In genomic region chr1:7248402-7248805, GRCh38 we compare ENCODE assay signal across 16 cellular contexts.
DNase-seq lines count a peak whose midpoint lies in the region; ATAC-seq, FAIRE-seq and TF ChIP-seq lines count a peak whose summit lies in the region.
"Had no signal": no experiment of that assay in that cellular context is flagged by ENCODE, and none has a peak within 500 bp of the region (broad histone marks: within the 10 kb centered on the region; RNA-seq: fewer than 3 reads in every experiment).

No MANE protein-coding gene starts in this region.

- TF ChIP-seq CTCF in HepG2 (CRISPR knock-in tag; IDR thresholded peaks at IDR 0.05): no peak
- TF ChIP-seq CTCF in right lobe of liver (IDR thresholded peaks at IDR 0.05): no peak
- no peak for TF ChIP-seq CTCF in dorsolateral prefrontal cortex (IDR thresholded peaks at IDR 0.05 in 54 of 56, conservative IDR thresholded peaks at IDR 0.05 in 2 of 56; ENCODE audit: low read depth in 1 of 56, partially characterized antibody in 56 of 56)
- TF ChIP-seq CTCF in vagina (IDR thresholded peaks at IDR 0.05): no peak
- no peak for TF ChIP-seq CTCF in esophagus squamous epithelium (IDR thresholded peaks at IDR 0.05)

- no peak overlapping the region for H3K23ac ChIP-seq in neuronal stem cell (ENCODE audit: low read depth, low read length, poor library complexity)

- H3K36me3 ChIP-seq in HepG2 (replicated peaks in 1 of 2; ENCODE audit: control insufficient read depth in 1 of 2, insufficient read depth in 2 of 2, low read length in 2 of 2): no peaks in the 10 kb centered on the region
- H3K36me3 ChIP-seq in right lobe of liver: no peaks in the 10 kb centered on the region
- no peaks in the 10 kb centered on the region for H3K36me3 ChIP-seq in neuronal stem cell (replicated peaks in 1 of 2; ENCODE audit: control insufficient read depth in 2 of 2, insufficient read depth in 2 of 2, low read length in 2 of 2)
- no peaks in the 10 kb centered on the region for H3K36me3 ChIP-seq in vagina
- no peaks in the 10 kb centered on the region for H3K36me3 ChIP-seq in esophagus squamous epithelium
- H3K36me3 ChIP-seq: BLaER1 treated with 17β-estradiol and CSF1 and Interleukin-3, amounts not matched to agents 10 nM and 100 nM; HAP-1 had no signal

- H3K4ac ChIP-seq in neuronal stem cell (ENCODE audit: low read length): no peak overlapping the region

- H3K27ac ChIP-seq in HepG2 (ENCODE audit: extremely low read length, insufficient read depth, low read length) (no peak overlapping the region), right lobe of liver (no peak overlapping the region), dorsolateral prefrontal cortex (no peak overlapping the region), neuronal stem cell (replicated peaks; ENCODE audit: low read length) (no peak overlapping the region), vagina (no peak overlapping the region), esophagus squamous epithelium (no peak overlapping the region)
- H3K27ac ChIP-seq: BLaER1 treated with 17β-estradiol and CSF1 and Interleukin-3, amounts not matched to agents 10 nM and 100 nM had no signal

- no peaks in the 10 kb centered on the region for H3K79me2 ChIP-seq in HepG2 (ENCODE audit: insufficient read depth, low read length)

- no peak overlapping the region for H4K91ac ChIP-seq in neuronal stem cell (ENCODE audit: low read depth, low read length, poor library complexity)

- no peak overlapping the region for H3K14ac ChIP-seq in neuronal stem cell (ENCODE audit: low read length)

- in situ Hi-C loops in HepG2 (cut with HindIII; ENCODE audit: extremely low pct_ligation_motif_present, low pct_unique_long_range_greater_than_20kb): no loop called here
- in situ Hi-C loops in G401 (cut with HindIII; ENCODE audit: low sequenced_read_pairs): no loop called here

- peaks cover 2% of the 10 kb centered on the region for H3K79me1 ChIP-seq in neuronal stem cell (ENCODE audit: low read depth, low read length)

- H4K20me1 ChIP-seq in HepG2 (ENCODE audit: insufficient read depth, low read length): no peaks in the 10 kb centered on the region
- H4K20me1 ChIP-seq: BLaER1 treated with 17β-estradiol and CSF1 and Interleukin-3, amounts not matched to agents 10 nM and 100 nM had no signal

- H3K9me3 ChIP-seq in HepG2 (ENCODE audit: low read length) (no peaks in the 10 kb centered on the region), right lobe of liver (no peaks in the 10 kb centered on the region), neuronal stem cell (replicated peaks in 1 of 2; ENCODE audit: control insufficient read depth in 2 of 2, insufficient read depth in 1 of 2, low read depth in 1 of 2, low read length in 2 of 2) (no peaks in the 10 kb centered on the region), vagina (no peaks in the 10 kb centered on the region), esophagus squamous epithelium (no peaks in the 10 kb centered on the region)
- H3K9me3 ChIP-seq: BLaER1 treated with 17β-estradiol and CSF1 and Interleukin-3, amounts not matched to agents 10 nM and 100 nM; HAP-1 had no signal

- BruUV-seq in HepG2 (replicated peaks; lab: Mats Ljungman, UMichigan): no TSS peak

- intact Hi-C loops in HepG2 (cut with micrococcal nuclease; ENCODE audit: unreplicated experiment) (no loop called here), right lobe of liver (cut with DNase I) (no loop called here), dorsolateral prefrontal cortex (cut with DNase I) (no loop called here), vagina (cut with DNase I) (no loop called here), esophagus squamous epithelium (cut with DNase I) (no loop called here)

- DNase-seq in HepG2 (ENCODE audit: low spot score): no peak
- no peak for DNase-seq in right lobe of liver
- no peak for DNase-seq in dorsolateral prefrontal cortex
- no peak for DNase-seq in neuronal stem cell (ENCODE audit: low spot score)
- DNase-seq in vagina (ENCODE audit: extremely low spot score in 2 of 2): peak; percentile 27 to 61
- no peak for DNase-seq in G401 (ENCODE audit: low spot score)
- no peak for DNase-seq in esophagus squamous epithelium (lab: John Stamatoyannopoulos, UW)
- DNase-seq: ACHN; CD4-positive, CD25-positive, alpha-beta regulatory T cell; DMS 273 treated with DMSO at 0.1 percent for 48 hours; GOT3 had no signal

- no peak for TF ChIP-seq POLR2A in HepG2 (IDR thresholded peaks at IDR 0.05; ENCODE audit: insufficient read depth in 1 of 2, low read depth in 2 of 2, low read length in 2 of 2)
- no peak for TF ChIP-seq POLR2A in right lobe of liver (IDR thresholded peaks at IDR 0.05)
- TF ChIP-seq POLR2A in vagina (IDR thresholded peaks at IDR 0.05): no peak
- TF ChIP-seq POLR2A in esophagus squamous epithelium (IDR thresholded peaks at IDR 0.05): no peak

- H3K4me3 ChIP-seq in HepG2 (replicated peaks in 1 of 3; ENCODE audit: insufficient read depth in 1 of 3, low read depth in 2 of 3, low read length in 3 of 3) (no peak overlapping the region), right lobe of liver (no peak overlapping the region), dorsolateral prefrontal cortex (peak overlapping the region in 34 of 59 donors; percentile 4 to 61 (median 35)), neuronal stem cell (ENCODE audit: low read length in 2 of 2) (no peak overlapping the region), vagina (no peak overlapping the region), esophagus squamous epithelium (no peak overlapping the region)
- H3K4me3 ChIP-seq: BLaER1 treated with 17β-estradiol and CSF1 and Interleukin-3, amounts not matched to agents 10 nM and 100 nM; GM12878; HAP-1 had no signal

- H3K4me2 ChIP-seq in HepG2 (ENCODE audit: low read depth, low read length) (no peak overlapping the region), neuronal stem cell (ENCODE audit: insufficient read depth, low read length, poor library complexity, severe bottlenecking) (no peak overlapping the region)
- H3K4me2 ChIP-seq: BLaER1 treated with 17β-estradiol and CSF1 and Interleukin-3, amounts not matched to agents 10 nM and 100 nM had no signal

- TF ChIP-seq RAD21 in HepG2 (CRISPR knock-in tag; IDR thresholded peaks at IDR 0.05): no peak

- FAIRE-seq in HepG2 (lab: Jason Lieb, UNC): no peak
- FAIRE-seq: GM12878, HTR-8/SVneo had no signal

- no peak for ATAC-seq in HepG2
- no peak for ATAC-seq in right lobe of liver
- ATAC-seq in HG03521 (IDR thresholded peaks at IDR 0.05; ENCODE audit: unreplicated experiment): no peak
- ATAC-seq: GM12878 had no signal

- peaks cover 4 to 47% of the 10 kb centered on the region in 2 experiments; a peak in 4 of 5 replicates for H3K27me3 ChIP-seq in HepG2 (ENCODE audit: control insufficient read depth in 1 of 2, insufficient read depth in 2 of 2, low read length in 2 of 2)
- no peaks in the 10 kb centered on the region for H3K27me3 ChIP-seq in right lobe of liver
- peaks cover 0 to 5% (median 0%) of the 10 kb centered on the region in 45 donors for H3K27me3 ChIP-seq in dorsolateral prefrontal cortex
- H3K27me3 ChIP-seq in neuronal stem cell (ENCODE audit: control insufficient read depth in 3 of 3, insufficient read depth in 3 of 3, low read depth in 1 of 3, low read length in 3 of 3): peaks cover 0 to 60% (median 0%) of the 10 kb centered on the region in 3 experiments
- no peaks in the 10 kb centered on the region for H3K27me3 ChIP-seq in vagina
- H3K27me3 ChIP-seq in esophagus squamous epithelium: peaks cover 0 to 20% (median 0%) of the 10 kb centered on the region in 4 donors
- H3K27me3 ChIP-seq: BLaER1 treated with 17β-estradiol and CSF1 and Interleukin-3, amounts not matched to agents 10 nM and 100 nM had no signal

- H4K8ac ChIP-seq in neuronal stem cell (ENCODE audit: low read depth, low read length): no peak overlapping the region

- POLR2A ChIA-PET in HepG2 (lab: Yijun Ruan, JAX): no interaction called here

- CTCF ChIA-PET in HepG2 (lab: Yijun Ruan, JAX; ENCODE audit: low intra/inter-chr PET ratio, low total read pairs): no interaction called here

- no peak overlapping the region for H2BK5ac ChIP-seq in neuronal stem cell (ENCODE audit: low read length)

- no peak overlapping the region for H2BK12ac ChIP-seq in neuronal stem cell (ENCODE audit: low read length)

- no peak overlapping the region for H2AFZ ChIP-seq in HepG2 (ENCODE audit: low read length)
- H2AFZ ChIP-seq in neuronal stem cell (ENCODE audit: low read length): no peak overlapping the region

- H3K4me1 ChIP-seq in HepG2 (ENCODE audit: insufficient read depth, low read length) (no peaks in the 10 kb centered on the region), right lobe of liver (no peaks in the 10 kb centered on the region), neuronal stem cell (ENCODE audit: control insufficient read depth in 2 of 2, insufficient read depth in 1 of 2, low read depth in 1 of 2, low read length in 2 of 2) (peaks cover 7 to 18% of the 10 kb centered on the region in 2 donors), vagina (no peaks in the 10 kb centered on the region), esophagus squamous epithelium (no peaks in the 10 kb centered on the region)
- H3K4me1 ChIP-seq: BLaER1 treated with 17β-estradiol and CSF1 and Interleukin-3, amounts not matched to agents 10 nM and 100 nM had no signal

- H2BK15ac ChIP-seq in neuronal stem cell (ENCODE audit: low read length): no peak overlapping the region

- no peak overlapping the region for H2AK5ac ChIP-seq in neuronal stem cell (ENCODE audit: low read depth, low read length)

- H2BK120ac ChIP-seq in neuronal stem cell (ENCODE audit: low read depth, low read length): no peak overlapping the region

- H3K9ac ChIP-seq in HepG2 (ENCODE audit: insufficient read depth, low read depth, low read length) (no peak overlapping the region), neuronal stem cell (ENCODE audit: low read depth, low read length, poor library complexity) (no peak overlapping the region)
- H3K9ac ChIP-seq: BLaER1 treated with 17β-estradiol and CSF1 and Interleukin-3, amounts not matched to agents 10 nM and 100 nM had no signal

- peak overlapping the region; percentile 46 for H3K18ac ChIP-seq in neuronal stem cell (ENCODE audit: low read length)

- TF ChIP-seq EP300 in HepG2 (IDR thresholded peaks at IDR 0.05; ENCODE audit: low read depth in 2 of 2, low read length in 2 of 2): no peak
- TF ChIP-seq EP300 in HepG2 (CRISPR knock-in tag; IDR thresholded peaks at IDR 0.05; ENCODE audit: borderline replicate concordance): no peak

- WGBS in HepG2 (ENCODE audit: low lambda C conversion rate): 35% methylated on average over 10 of the region's 11 CpGs
- WGBS in right lobe of liver (ENCODE audit: insufficient coverage, low coverage, low lambda C conversion rate, missing lambda C conversion rate): 69% methylated on average over 6 of the region's 11 CpGs
- no CpG with 5 or more reads among the region's 11 CpGs for WGBS in neuronal stem cell (ENCODE audit: extremely low coverage in 2 of 2, insufficient read length in 2 of 2, insufficient replicate concordance in 1 of 2), 2 donors
- WGBS in esophagus squamous epithelium, 2 donors: 60 to 80% methylated on average over 9 to 11 of the region's 11 CpGs

Comparison
In these comparisons a context has a peak if more than half of its experiments do, and no peak if none do; other contexts are left out.
1. DNase-seq: peak in vagina (2 of 2); none in HepG2 (single experiment), right lobe of liver (0 of 3), dorsolateral prefrontal cortex (0 of 10), neuronal stem cell (single experiment), G401 (single experiment) and esophagus squamous epithelium (single experiment).
2. H3K4me3 ChIP-seq: peak in dorsolateral prefrontal cortex (34 of 59); none in HepG2 (0 of 3), right lobe of liver (0 of 3), neuronal stem cell (0 of 2), vagina (0 of 2) and esophagus squamous epithelium (0 of 4).